In the genomic region with DNA sequence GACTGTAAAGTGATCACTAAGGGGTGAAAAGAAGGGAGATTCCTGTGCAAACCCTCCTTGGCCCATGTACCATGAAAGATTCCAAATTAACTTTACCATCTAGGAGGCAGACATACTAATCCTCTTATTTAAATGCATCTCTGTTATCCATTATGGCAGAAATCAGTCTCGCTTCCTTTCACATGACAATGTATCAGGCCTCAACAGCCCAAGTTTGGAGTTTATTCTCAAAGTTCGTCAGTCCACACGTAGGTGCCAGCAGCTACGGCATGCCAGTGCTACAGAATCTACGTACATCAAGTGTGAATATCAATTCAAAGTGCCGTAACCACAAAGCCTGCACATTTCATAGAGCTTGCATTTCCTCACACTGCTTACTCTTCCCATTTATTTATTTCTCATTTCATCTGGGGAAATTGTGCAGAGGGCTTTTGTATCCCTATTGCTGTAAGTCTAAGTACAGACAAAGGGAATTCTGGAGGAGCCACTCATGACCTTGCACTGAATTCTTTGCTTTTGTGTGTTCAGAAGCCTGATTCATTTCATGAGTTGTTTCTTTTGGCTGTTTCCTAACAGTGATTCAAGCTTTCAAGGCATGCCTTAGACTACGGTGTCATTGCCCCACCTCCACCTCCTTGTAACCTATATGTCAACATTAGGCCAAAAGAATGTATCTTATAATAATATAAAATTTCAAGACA, we compare ENCODE assay signal across 11 cellular contexts. TPM values are rescaled to one million over a fixed set of nuclear protein-coding genes. Genes with fewer than 3 reads are reported as not detected.
DNase-seq lines count a peak whose midpoint lies in the region; ATAC-seq and TF ChIP-seq lines count a peak whose summit lies in the region.
"Had no signal": no experiment of that assay in that cellular context is flagged by ENCODE, and none has a peak within 500 bp of the region (broad histone marks: within the 10 kb centered on the region; RNA-seq: fewer than 3 reads in every experiment).

No MANE protein-coding gene starts in this region.

- H3K36me3 Mint-ChIP-seq in activated T-cell treated with anti-CD3 and anti-CD28 coated beads, Interleukin-2, amount 50 U/mL, for 72 hours (ENCODE audit: insufficient read depth in 2 of 2): no peaks in the 10 kb centered on the region

- DNase-seq in ELR (ENCODE audit: low read depth): peak; percentile 94
- peak; percentile 14 to 25 for DNase-seq in activated T-cell treated with anti-CD3 and anti-CD28 coated beads, Interleukin-2, amount 50 U/mL, for 72 hours
- DNase-seq in iris pigment epithelial cell (ENCODE audit: low read depth): peak; percentile 95
- DNase-seq in NCI-H2171 (lab: John Stamatoyannopoulos, UW): no peak
- no peak for DNase-seq in D341Med (ENCODE audit: low spot score)
- no peak for DNase-seq in GM13977 (ENCODE audit: low spot score)
- DNase-seq: NCI-H1694 had no signal

- TF ChIP-seq CTCF in 22Rv1 (IDR thresholded peaks at IDR 0.05) (no peak), GM13977 (IDR thresholded peaks at IDR 0.05; ENCODE audit: extremely low read depth, insufficient read depth, missing control alignments) (no peak)

- TF ChIP-seq POLR2A in GM18505 (IDR thresholded peaks at IDR 0.05; ENCODE audit: borderline replicate concordance, extremely low read depth, insufficient read depth, insufficient read length): no peak

- H3K4me1 Mint-ChIP-seq in activated T-cell treated with anti-CD3 and anti-CD28 coated beads, Interleukin-2, amount 50 U/mL, for 72 hours (ENCODE audit: low read depth): peaks cover 33% of the 10 kb centered on the region

- peak overlapping the region; percentile 31 for H3K27ac Mint-ChIP-seq in activated T-cell treated with anti-CD3 and anti-CD28 coated beads, Interleukin-2, amount 50 U/mL, for 72 hours

- H3K9me3 Mint-ChIP-seq in activated T-cell treated with anti-CD3 and anti-CD28 coated beads, Interleukin-2, amount 50 U/mL, for 72 hours: no peaks in the 10 kb centered on the region

- ATAC-seq in activated T-cell treated with anti-CD3 and anti-CD28 coated beads, Interleukin-2, amount 50 U/mL, for 72 hours (replicated peaks in 1 of 2): peak; percentile 63 to 65
- ATAC-seq in GM18505 (IDR thresholded peaks at IDR 0.05; ENCODE audit: unreplicated experiment): no peak

- in situ Hi-C loops in GM13977 (cut with MboI; ENCODE audit: low pct_unique_long_range_greater_than_20kb, low sequenced_read_pairs, unreplicated experiment): loop anchor here (25.0 kb wide), 1 partner anchor 593 kb away; no protein-coding TSS in a partner anchor

- peak overlapping the region; percentile 22; the same call in 1 of the 2 replicates for H3K27ac ChIP-seq in 22Rv1
- H3K27ac ChIP-seq: esophagus muscularis mucosa, VCaP had no signal

- peaks cover 11% of the 10 kb centered on the region for H3K27me3 Mint-ChIP-seq in activated T-cell treated with anti-CD3 and anti-CD28 coated beads, Interleukin-2, amount 50 U/mL, for 72 hours (ENCODE audit: low read depth)

- peak overlapping the region; percentile 14 to 72 for H3K4me3 Mint-ChIP-seq in activated T-cell treated with anti-CD3 and anti-CD28 coated beads, Interleukin-2, amount 50 U/mL, for 72 hours

RNA-seq across cellular contexts. Expression of gene ENC1, which starts 10.0 kb away (rescaled TPM):
- 1 to 10 TPM in 1 of 2 donors, under 1 TPM in 1; 0.60 to 1.9 TPM for total RNA-seq in activated T-cell treated with anti-CD3 and anti-CD28 coated beads, Interleukin-2, amount 50 U/mL, for 72 hours

RNA-seq across cellular contexts. Expression of gene HEXB, which starts 54.5 kb away (rescaled TPM):
- 10 to 100 TPM; 44.5 to 45.8 TPM for total RNA-seq in activated T-cell treated with anti-CD3 and anti-CD28 coated beads, Interleukin-2, amount 50 U/mL, for 72 hours

Comparison
In these comparisons a context has a peak if more than half of its experiments do, and no peak if none do; other contexts are left out.
1. DNase-seq: peak in ELR (single experiment), activated T-cell treated with anti-CD3 and anti-CD28 coated beads, Interleukin-2, amount 50 U/mL, for 72 hours (2 of 2) and iris pigment epithelial cell (single experiment); none in NCI-H2171 (single experiment), D341Med (single experiment) and GM13977 (single experiment).